Comparison of ENCODE assay signal across 22 cellular contexts in the genomic region with DNA sequence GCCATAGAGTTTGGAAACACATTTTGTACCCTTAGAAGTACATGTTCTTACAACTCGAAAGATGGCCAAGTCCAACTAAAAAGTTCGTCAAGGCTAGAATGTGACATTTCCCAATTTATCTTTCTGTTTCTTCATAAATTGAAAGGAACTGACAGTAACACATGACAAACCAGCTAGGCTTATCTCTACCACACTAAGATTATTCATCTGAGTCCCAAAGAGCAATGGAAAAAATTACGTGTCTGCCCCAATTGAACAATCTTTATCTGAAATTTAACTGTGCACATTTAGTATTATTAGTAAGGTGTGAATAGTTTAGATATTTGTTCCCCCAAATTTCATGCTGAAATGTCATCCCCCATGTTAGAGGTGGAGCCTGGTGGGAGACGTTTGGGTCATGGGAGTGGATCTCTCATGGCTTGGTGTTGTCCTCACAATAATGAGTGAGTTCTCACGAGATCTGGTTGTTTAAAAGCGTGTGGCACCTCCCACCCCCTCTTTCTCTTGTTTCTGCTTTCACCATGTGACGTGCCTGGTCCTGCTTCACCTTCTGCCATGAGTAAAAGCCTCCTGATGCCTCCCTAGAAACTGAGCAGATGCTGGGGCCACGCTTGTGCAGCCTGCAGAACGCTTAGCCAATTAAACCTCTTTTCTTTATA. TPM values are rescaled to one million over a fixed set of nuclear protein-coding genes. Genes with fewer than 3 reads are reported as not detected.
DNase-seq lines count a peak whose midpoint lies in the region; ATAC-seq and TF ChIP-seq lines count a peak whose summit lies in the region.
"Had no signal": no experiment of that assay in that cellular context is flagged by ENCODE, and none has a peak within 500 bp of the region (broad histone marks: within the 10 kb centered on the region; RNA-seq: fewer than 3 reads in every experiment).

No MANE protein-coding gene starts in this region.

- TF ChIP-seq CTCF in activated CD8-positive, alpha-beta T cell treated with anti-CD3 and anti-CD28 coated beads for 36 hours (IDR thresholded peaks at IDR 0.05) = no peak

- ATAC-seq in activated CD8-positive, alpha-beta T cell treated with anti-CD3 and anti-CD28 coated beads for 36 hours = peak; percentile 51
- no peak for ATAC-seq in activated CD8-positive, alpha-beta T cell treated with anti-CD3 and anti-CD28 coated beads, Interleukin-2, amount 10 ng/mL, durations not matched to agents 7 days and 5 days
- ATAC-seq in HG03432 (IDR thresholded peaks at IDR 0.05; ENCODE audit: unreplicated experiment) = no peak
- ATAC-seq: left colon had no signal

- intact Hi-C loops in activated CD8-positive, alpha-beta T cell treated with anti-CD3 and anti-CD28 coated beads for 36 hours (cut with micrococcal nuclease) = no loop called here

- no peak overlapping the region for H3K4me3 Mint-ChIP-seq in activated CD8-positive, alpha-beta T cell treated with anti-CD3 and anti-CD28 coated beads for 36 hours
- no peak overlapping the region for H3K4me3 Mint-ChIP-seq in activated CD8-positive, alpha-beta T cell treated with anti-CD3 and anti-CD28 coated beads, Interleukin-2, amount 10 ng/mL, durations not matched to agents 7 days and 5 days
- H3K4me3 Mint-ChIP-seq: brain, immature natural killer cell had no signal

- peaks cover 5% of the 10 kb centered on the region for H3K9me3 Mint-ChIP-seq in activated CD8-positive, alpha-beta T cell treated with anti-CD3 and anti-CD28 coated beads for 36 hours
- H3K9me3 Mint-ChIP-seq in activated CD8-positive, alpha-beta T cell treated with anti-CD3 and anti-CD28 coated beads, Interleukin-2, amount 10 ng/mL, durations not matched to agents 7 days and 5 days (ENCODE audit: insufficient read depth) = no peaks in the 10 kb centered on the region
- H3K9me3 Mint-ChIP-seq: brain, immature natural killer cell had no signal

- H3K36me3 Mint-ChIP-seq in activated CD8-positive, alpha-beta T cell treated with anti-CD3 and anti-CD28 coated beads for 36 hours (ENCODE audit: low read depth) = no peaks in the 10 kb centered on the region
- no peaks in the 10 kb centered on the region for H3K36me3 Mint-ChIP-seq in activated CD8-positive, alpha-beta T cell treated with anti-CD3 and anti-CD28 coated beads, Interleukin-2, amount 10 ng/mL, durations not matched to agents 7 days and 5 days (ENCODE audit: low read depth)
- H3K36me3 Mint-ChIP-seq: brain, immature natural killer cell had no signal

- H3K27ac Mint-ChIP-seq in activated CD8-positive, alpha-beta T cell treated with anti-CD3 and anti-CD28 coated beads for 36 hours = peak overlapping the region; percentile 43
- H3K27ac Mint-ChIP-seq in activated CD8-positive, alpha-beta T cell treated with anti-CD3 and anti-CD28 coated beads, Interleukin-2, amount 10 ng/mL, durations not matched to agents 7 days and 5 days = no peak overlapping the region
- H3K27ac Mint-ChIP-seq: brain, immature natural killer cell had no signal

- POLR2A ChIA-PET in activated CD8-positive, alpha-beta T cell treated with anti-CD3 and anti-CD28 coated beads for 36 hours (lab: Charles Lee) = interaction anchor here (0.6 kb wide), 1 partner anchor 14 kb away, joined by 4 read pairs; no protein-coding TSS in a partner anchor
- POLR2A ChIA-PET in activated CD8-positive, alpha-beta T cell treated with anti-CD3 and anti-CD28 coated beads, Interleukin-2, amount 10 ng/mL, durations not matched to agents 7 days and 5 days (lab: Charles Lee) = interaction anchor here (0.6 kb wide), 1 partner anchor 151 kb away, joined by 3 read pairs; no protein-coding TSS in a partner anchor

- peaks cover 2% of the 10 kb centered on the region for H3K27me3 Mint-ChIP-seq in activated CD8-positive, alpha-beta T cell treated with anti-CD3 and anti-CD28 coated beads for 36 hours
- H3K27me3 Mint-ChIP-seq in activated CD8-positive, alpha-beta T cell treated with anti-CD3 and anti-CD28 coated beads, Interleukin-2, amount 10 ng/mL, durations not matched to agents 7 days and 5 days (ENCODE audit: low read depth) = peaks cover 6% of the 10 kb centered on the region

- no peaks in the 10 kb centered on the region for H3K4me1 Mint-ChIP-seq in activated CD8-positive, alpha-beta T cell treated with anti-CD3 and anti-CD28 coated beads for 36 hours (ENCODE audit: low read depth)
- no peaks in the 10 kb centered on the region for H3K4me1 Mint-ChIP-seq in activated CD8-positive, alpha-beta T cell treated with anti-CD3 and anti-CD28 coated beads, Interleukin-2, amount 10 ng/mL, durations not matched to agents 7 days and 5 days (ENCODE audit: low read depth)
- H3K4me1 Mint-ChIP-seq: brain, immature natural killer cell had no signal

- CTCF ChIA-PET in activated CD8-positive, alpha-beta T cell treated with anti-CD3 and anti-CD28 coated beads for 36 hours (lab: Charles Lee) = no interaction called here
- CTCF ChIA-PET in activated CD8-positive, alpha-beta T cell treated with anti-CD3 and anti-CD28 coated beads, Interleukin-2, amount 10 ng/mL, durations not matched to agents 7 days and 5 days (lab: Charles Lee) = no interaction called here

- DNase-seq in activated CD8-positive, alpha-beta T cell treated with anti-CD3 and anti-CD28 coated beads for 36 hours = peak; percentile 27
- no peak for DNase-seq in activated CD8-positive, alpha-beta T cell treated with anti-CD3 and anti-CD28 coated beads, Interleukin-2, amount 10 ng/mL, durations not matched to agents 7 days and 5 days
- DNase-seq in OCI-M1 (lab: John Stamatoyannopoulos, UW) (peak; percentile 38), NCI-H187 (lab: John Stamatoyannopoulos, UW) (no peak)
- DNase-seq in activated T-cell treated with anti-CD3 and anti-CD28 coated beads, Interleukin-2, amount 50 U/mL, for 48 hours = peak; percentile 61 to 65
- DNase-seq in stimulated activated CD4-positive, alpha-beta T cell treated with anti-CD3 and anti-CD28 coated beads, Interleukin-4, amount 100 ng/mL, for 1 hour = peak; percentile 3
- DNase-seq: activated effector memory CD4-positive, alpha-beta T cell treated with Interleukin-2 at 50 U/mL for 16 hours; hypothalamus; immature natural killer cell; IMR-90; left colon; mammary epithelial cell; NCI-H1048; NCI-H1694 treated with DMSO at 0.1 percent for 48 hours; NCI-H524 treated with DMSO at 0.1 percent for 48 hours; ovary; retina; Right ventricle myocardium superior; trophoblast cell had no signal

RNA-seq across cellular contexts. Expression of a gene that starts 13.3 kb away (rescaled TPM):
- total RNA-seq in activated CD8-positive, alpha-beta T cell treated with anti-CD3 and anti-CD28 coated beads for 36 hours = 1 to 10 TPM; 3.0 to 5.8 TPM
- under 1 TPM; 0.34 to 0.58 TPM for total RNA-seq in activated CD8-positive, alpha-beta T cell treated with anti-CD3 and anti-CD28 coated beads, Interleukin-2, amount 10 ng/mL, durations not matched to agents 7 days and 5 days
- total RNA-seq: endothelial cell of umbilical vein had no signal

Comparison
In these comparisons a context has a peak if more than half of its experiments do, and no peak if none do; other contexts are left out.
1. DNase-seq: peak in activated CD8-positive, alpha-beta T cell treated with anti-CD3 and anti-CD28 coated beads for 36 hours (single experiment), OCI-M1 (single experiment), activated T-cell treated with anti-CD3 and anti-CD28 coated beads, Interleukin-2, amount 50 U/mL, for 48 hours (2 of 2) and stimulated activated CD4-positive, alpha-beta T cell treated with anti-CD3 and anti-CD28 coated beads, Interleukin-4, amount 100 ng/mL, for 1 hour (single experiment); none in activated CD8-positive, alpha-beta T cell treated with anti-CD3 and anti-CD28 coated beads, Interleukin-2, amount 10 ng/mL, durations not matched to agents 7 days and 5 days (single experiment) and NCI-H187 (0 of 2).